8 cellular contexts compared by ENCODE assay signal in the genomic region with DNA sequence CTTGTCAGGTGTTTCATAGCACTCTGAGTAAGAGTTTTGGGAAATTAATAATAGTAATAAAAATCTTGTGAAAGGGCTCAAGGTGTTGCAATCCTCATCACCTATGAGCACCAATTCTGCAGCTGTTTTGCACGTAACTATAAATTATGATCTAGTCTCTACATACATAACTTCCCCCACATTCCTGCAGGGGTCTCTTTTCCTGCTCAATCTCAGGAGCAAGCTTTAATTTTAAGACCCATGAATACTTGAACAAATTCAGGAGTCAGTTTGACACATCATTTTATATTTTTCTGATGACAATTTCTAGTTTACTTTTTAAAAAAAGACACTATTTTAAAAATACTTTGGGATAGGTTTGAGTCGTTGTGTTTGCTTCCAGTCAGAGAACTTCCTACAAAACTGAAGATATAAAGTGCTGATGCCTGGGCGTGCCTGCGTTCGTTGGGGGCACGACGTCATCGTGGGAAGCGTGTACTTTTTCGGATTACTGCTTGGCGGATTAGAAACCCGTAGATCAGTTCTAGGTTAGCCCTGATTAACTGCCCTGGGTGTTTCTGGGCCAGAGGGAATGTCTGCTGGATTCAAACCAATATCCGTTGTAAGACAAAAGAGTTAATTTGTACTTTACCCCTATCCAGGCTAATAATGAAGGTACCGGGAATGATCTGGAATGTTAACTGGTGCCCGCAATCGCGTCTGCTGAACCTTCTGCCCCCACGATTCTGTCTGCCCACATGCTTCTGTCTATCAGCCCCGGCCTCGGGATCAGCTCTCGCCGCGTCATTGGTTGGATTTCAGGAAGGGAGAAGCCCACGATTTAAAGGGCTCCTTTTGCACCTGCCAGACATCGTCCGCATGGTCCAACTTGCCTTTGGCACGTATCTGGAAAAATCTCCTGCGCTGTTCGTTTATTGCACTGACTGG. TPM values are rescaled to one million over a fixed set of nuclear protein-coding genes. Genes with fewer than 3 reads are reported as not detected.
DNase-seq lines count a peak whose midpoint lies in the region; ATAC-seq, FAIRE-seq and TF ChIP-seq lines count a peak whose summit lies in the region.

No MANE protein-coding gene starts in this region.

- H3K4me3 ChIP-seq in lower lobe of right lung: peak overlapping the region; percentile 79

- no peak for TF ChIP-seq POLR2A in H54 (IDR thresholded peaks at IDR 0.05; ENCODE audit: low read depth, low read length)

- peak; percentile 43 for FAIRE-seq in H54 (lab: Jason Lieb, UNC)

- no peaks in the 10 kb centered on the region for H3K9me3 Mint-ChIP-seq in CD14-positive monocyte

- intact Hi-C loops in CD14-positive monocyte (cut with micrococcal nuclease) (loop anchor here (2.0 to 10.0 kb wide), 7 partner anchors 42 to 134 kb away; a partner anchor contains a TSS), lower lobe of right lung (cut with DNase I) (loop anchor here (10.0 kb wide), 1 partner anchor 124 kb away; no protein-coding TSS in a partner anchor)

- peaks cover 1 to 6% (median 4%) of the 10 kb centered on the region in 3 donors for H3K27me3 Mint-ChIP-seq in CD14-positive monocyte (ENCODE audit: low read depth in 3 of 3)

- peak; percentile 43 for TF ChIP-seq CTCF in CD14-positive monocyte (IDR thresholded peaks at IDR 0.05)
- peak; percentile 96 for TF ChIP-seq CTCF in VCaP (conservative IDR thresholded peaks at IDR 0.05)
- peak; percentile 32 for TF ChIP-seq CTCF in lower lobe of right lung (IDR thresholded peaks at IDR 0.05)

- H3K4me3 Mint-ChIP-seq in CD14-positive monocyte: peak overlapping the region; percentile 87 to 97

- ATAC-seq in lower lobe of right lung (peak; percentile 6 to 43), HG03025 (IDR thresholded peaks at IDR 0.05; ENCODE audit: low FRiP score, unreplicated experiment) (no peak)

- peak overlapping the region; percentile 94 for H3K27ac ChIP-seq in VCaP
- peak overlapping the region; percentile 77 for H3K27ac ChIP-seq in lower lobe of right lung

- H3K27ac Mint-ChIP-seq in CD14-positive monocyte: peak overlapping the region; percentile 94 to 99 (median 97)

- peaks cover 12% of the 10 kb centered on the region for H3K4me1 ChIP-seq in lower lobe of right lung

- DNase-seq in CD14-positive monocyte (ENCODE audit: low spot score) (no peak), H54 (ENCODE audit: insufficient read length, low spot score) (peak; percentile 46), NCI-H2171 treated with DMSO at 0.1 percent for 48 hours (lab: John Stamatoyannopoulos, UW) (peak; percentile 96), dermis microvascular lymphatic vessel endothelial cell (ENCODE audit: low read depth in 2 of 2) (peak; percentile 31 to 71), lower lobe of right lung (peak; percentile 79)
- peak; percentile 6 for DNase-seq in stimulated activated CD8-positive, alpha-beta memory T cell treated with anti-CD3 and anti-CD28 coated beads, Interleukin-12 subunit alpha, Interleukin-12 subunit beta, amount 100 ng/mL, for 4 hours (ENCODE audit: low read depth)

- no peaks in the 10 kb centered on the region for H3K36me3 ChIP-seq in lower lobe of right lung

- H3K27me3 ChIP-seq in lower lobe of right lung (ENCODE audit: low read depth): no peaks in the 10 kb centered on the region

- H3K4me1 Mint-ChIP-seq in CD14-positive monocyte: peaks cover 16% of the 10 kb centered on the region

- no peaks in the 10 kb centered on the region for H3K9me3 ChIP-seq in lower lobe of right lung

- peaks cover 0 to 4% of the 10 kb centered on the region in 2 donors for H3K36me3 Mint-ChIP-seq in CD14-positive monocyte

RNA-seq across cellular contexts. Expression of a gene that starts 0.9 kb away (rescaled TPM):
- polyA plus RNA-seq in CD14-positive monocyte: 1 to 10 TPM; 7.5 to 8.9 TPM
- total RNA-seq in dermis microvascular lymphatic vessel endothelial cell (3.5 and 5.1 TPM in 2 replicates), lower lobe of right lung (9.8 TPM)

Comparison
In these comparisons a context has a peak if more than half of its experiments do, and no peak if none do; other contexts are left out.
1. CTCF ChIP-seq: peak in every context shown above with its lines; median percentile 96 in VCaP; 43 in CD14-positive monocyte; 32 in lower lobe of right lung.